1 cellular context compared by ENCODE assay signal in genomic region chr13:46052314-46053161, GRCh38.
A peak's percentile ranks its signal among the peaks of the same experiment; 100 is the strongest.
TF ChIP-seq lines count a peak whose summit lies in the region.

A gene with protein sequence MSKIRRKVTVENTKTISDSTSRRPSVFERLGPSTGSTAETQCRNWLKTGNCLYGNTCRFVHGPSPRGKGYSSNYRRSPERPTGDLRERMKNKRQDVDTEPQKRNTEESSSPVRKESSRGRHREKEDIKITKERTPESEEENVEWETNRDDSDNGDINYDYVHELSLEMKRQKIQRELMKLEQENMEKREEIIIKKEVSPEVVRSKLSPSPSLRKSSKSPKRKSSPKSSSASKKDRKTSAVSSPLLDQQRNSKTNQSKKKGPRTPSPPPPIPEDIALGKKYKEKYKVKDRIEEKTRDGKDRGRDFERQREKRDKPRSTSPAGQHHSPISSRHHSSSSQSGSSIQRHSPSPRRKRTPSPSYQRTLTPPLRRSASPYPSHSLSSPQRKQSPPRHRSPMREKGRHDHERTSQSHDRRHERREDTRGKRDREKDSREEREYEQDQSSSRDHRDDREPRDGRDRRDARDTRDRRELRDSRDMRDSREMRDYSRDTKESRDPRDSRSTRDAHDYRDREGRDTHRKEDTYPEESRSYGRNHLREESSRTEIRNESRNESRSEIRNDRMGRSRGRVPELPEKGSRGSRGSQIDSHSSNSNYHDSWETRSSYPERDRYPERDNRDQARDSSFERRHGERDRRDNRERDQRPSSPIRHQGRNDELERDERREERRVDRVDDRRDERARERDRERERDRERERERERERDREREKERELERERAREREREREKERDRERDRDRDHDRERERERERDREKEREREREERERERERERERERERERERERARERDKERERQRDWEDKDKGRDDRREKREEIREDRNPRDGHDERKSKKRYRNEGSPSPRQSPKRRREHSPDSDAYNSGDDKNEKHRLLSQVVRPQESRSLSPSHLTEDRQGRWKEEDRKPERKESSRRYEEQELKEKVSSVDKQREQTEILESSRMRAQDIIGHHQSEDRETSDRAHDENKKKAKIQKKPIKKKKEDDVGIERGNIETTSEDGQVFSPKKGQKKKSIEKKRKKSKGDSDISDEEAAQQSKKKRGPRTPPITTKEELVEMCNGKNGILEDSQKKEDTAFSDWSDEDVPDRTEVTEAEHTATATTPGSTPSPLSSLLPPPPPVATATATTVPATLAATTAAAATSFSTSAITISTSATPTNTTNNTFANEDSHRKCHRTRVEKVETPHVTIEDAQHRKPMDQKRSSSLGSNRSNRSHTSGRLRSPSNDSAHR (N-terminal part only) (minus strand): TSS chr13:46052746. CDS start chr13:46045507, 7,239 bp downstream.

TF ChIP-seq in GM12878, 131 proteins besides CTCF, POLR2A, EP300 and RAD21 (continued from another document):
- peak; percentile 65; the same call in 1 of the 2 replicates for TF ChIP-seq ATF3 (IDR thresholded peaks at IDR 0.05; ENCODE audit: borderline replicate concordance, extremely low read depth, low read depth, low read length)
- TF ChIP-seq, protein P1, sequence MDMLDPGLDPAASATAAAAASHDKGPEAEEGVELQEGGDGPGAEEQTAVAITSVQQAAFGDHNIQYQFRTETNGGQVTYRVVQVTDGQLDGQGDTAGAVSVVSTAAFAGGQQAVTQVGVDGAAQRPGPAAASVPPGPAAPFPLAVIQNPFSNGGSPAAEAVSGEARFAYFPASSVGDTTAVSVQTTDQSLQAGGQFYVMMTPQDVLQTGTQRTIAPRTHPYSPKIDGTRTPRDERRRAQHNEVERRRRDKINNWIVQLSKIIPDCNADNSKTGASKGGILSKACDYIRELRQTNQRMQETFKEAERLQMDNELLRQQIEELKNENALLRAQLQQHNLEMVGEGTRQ (IDR thresholded peaks at IDR 0.05; ENCODE audit: borderline replicate concordance, low read depth, low read length), result no peak
- TF ChIP-seq, protein P2, sequence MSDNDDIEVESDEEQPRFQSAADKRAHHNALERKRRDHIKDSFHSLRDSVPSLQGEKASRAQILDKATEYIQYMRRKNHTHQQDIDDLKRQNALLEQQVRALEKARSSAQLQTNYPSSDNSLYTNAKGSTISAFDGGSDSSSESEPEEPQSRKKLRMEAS (IDR thresholded peaks at IDR 0.05; ENCODE audit: low read depth, low read length), result peak; percentile 78
- no peak for TF ChIP-seq TCF7 (IDR thresholded peaks at IDR 0.05; ENCODE audit: borderline replicate concordance)
- no peak for TF ChIP-seq SMARCA5 (IDR thresholded peaks at IDR 0.05)
- peak; percentile 99 for TF ChIP-seq CREB1 (IDR thresholded peaks at IDR 0.05; ENCODE audit: low read depth)
- TF ChIP-seq RB1 (IDR thresholded peaks at IDR 0.05; ENCODE audit: borderline replicate concordance), result peak; percentile 39; the same call in 1 of the 2 replicates
- TF ChIP-seq POLR2AphosphoS2 (IDR thresholded peaks at IDR 0.05; ENCODE audit: low read depth, low read length), result peak; percentile 48; the same call in 1 of the 2 replicates
- peak; percentile 96 for TF ChIP-seq GABPA (IDR thresholded peaks at IDR 0.05; ENCODE audit: low read depth)
- peak; percentile 71 for TF ChIP-seq HCFC1 (IDR thresholded peaks at IDR 0.05; ENCODE audit: low read length)
- no peak for TF ChIP-seq SUZ12 (IDR thresholded peaks at IDR 0.05; ENCODE audit: unreplicated experiment)
- 0 out of 2 replicates have a peak, but pooled peaks have one; percentile 66 for TF ChIP-seq CHD1 (IDR thresholded peaks at IDR 0.05; ENCODE audit: low read depth, low read length)
- TF ChIP-seq IKZF2 (IDR thresholded peaks at IDR 0.05), result peak; percentile 62 to 66; a peak in 3 of 4 replicates
- TF ChIP-seq IRF4 (IDR thresholded peaks at IDR 0.05; ENCODE audit: low read depth, low read length), result 0 out of 2 replicates have a peak, but pooled peaks have one; percentile 9
- TF ChIP-seq PML (IDR thresholded peaks at IDR 0.05; ENCODE audit: low read length), result peak; percentile 84
- no peak; the same call in 1 of the 2 replicates for TF ChIP-seq MTA3 (IDR thresholded peaks at IDR 0.05; ENCODE audit: borderline replicate concordance, low read length)
- TF ChIP-seq SREBF2 (IDR thresholded peaks at IDR 0.05; ENCODE audit: low read length), result peak; percentile 52; the same call in 1 of the 2 replicates
- peak; percentile 82; the same call in 1 of the 2 replicates for TF ChIP-seq ASH2L (IDR thresholded peaks at IDR 0.05; ENCODE audit: borderline replicate concordance, low read depth)
- peak; percentile 45; the same call in 1 of the 2 replicates for TF ChIP-seq ATF7 (IDR thresholded peaks at IDR 0.05; ENCODE audit: low read depth)
- TF ChIP-seq SMAD5 (IDR thresholded peaks at IDR 0.05; ENCODE audit: low read depth), result peak; percentile 85
- TF ChIP-seq CBFB (IDR thresholded peaks at IDR 0.05; ENCODE audit: low read depth), result no peak; the same call in 1 of the 2 replicates
- TF ChIP-seq CREM (IDR thresholded peaks at IDR 0.05; ENCODE audit: low read depth), result peak; percentile 98
- peak; percentile 74 for TF ChIP-seq CHD2 (IDR thresholded peaks at IDR 0.05; ENCODE audit: borderline replicate concordance, low read depth, low read length)
- TF ChIP-seq KAT2A (conservative IDR thresholded peaks at IDR 0.05; ENCODE audit: control insufficient read depth, low read depth, low read length), result no peak
- TF ChIP-seq, protein P3, sequence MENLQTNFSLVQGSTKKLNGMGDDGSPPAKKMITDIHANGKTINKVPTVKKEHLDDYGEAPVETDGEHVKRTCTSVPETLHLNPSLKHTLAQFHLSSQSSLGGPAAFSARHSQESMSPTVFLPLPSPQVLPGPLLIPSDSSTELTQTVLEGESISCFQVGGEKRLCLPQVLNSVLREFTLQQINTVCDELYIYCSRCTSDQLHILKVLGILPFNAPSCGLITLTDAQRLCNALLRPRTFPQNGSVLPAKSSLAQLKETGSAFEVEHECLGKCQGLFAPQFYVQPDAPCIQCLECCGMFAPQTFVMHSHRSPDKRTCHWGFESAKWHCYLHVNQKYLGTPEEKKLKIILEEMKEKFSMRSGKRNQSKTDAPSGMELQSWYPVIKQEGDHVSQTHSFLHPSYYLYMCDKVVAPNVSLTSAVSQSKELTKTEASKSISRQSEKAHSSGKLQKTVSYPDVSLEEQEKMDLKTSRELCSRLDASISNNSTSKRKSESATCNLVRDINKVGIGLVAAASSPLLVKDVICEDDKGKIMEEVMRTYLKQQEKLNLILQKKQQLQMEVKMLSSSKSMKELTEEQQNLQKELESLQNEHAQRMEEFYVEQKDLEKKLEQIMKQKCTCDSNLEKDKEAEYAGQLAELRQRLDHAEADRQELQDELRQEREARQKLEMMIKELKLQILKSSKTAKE (IDR thresholded peaks at IDR 0.05; ENCODE audit: low read depth, poor library complexity, severe bottlenecking), result peak; percentile 39
- TF ChIP-seq REST (IDR thresholded peaks at IDR 0.05; ENCODE audit: low read depth, low read length), result no peak
- TF ChIP-seq MEF2A (IDR thresholded peaks at IDR 0.05; ENCODE audit: insufficient read depth, low read depth, low read length), result 0 out of 2 replicates have a peak, but pooled peaks have one; percentile 6
- TF ChIP-seq BCL11A (IDR thresholded peaks at IDR 0.05; ENCODE audit: low read depth, low read length), result no peak
- TF ChIP-seq NR2C1 (IDR thresholded peaks at IDR 0.05), result 0 out of 2 replicates have a peak, but pooled peaks have one; percentile 13
- peak; percentile 88; the same call in 1 of the 2 replicates for TF ChIP-seq CBX5 (IDR thresholded peaks at IDR 0.05; ENCODE audit: low read depth)
- 0 out of 2 replicates have a peak, but pooled peaks have one; percentile 58 for TF ChIP-seq WRNIP1 (IDR thresholded peaks at IDR 0.05; ENCODE audit: borderline replicate concordance, low read depth, low read length)
- no peak for TF ChIP-seq NR2C2 (IDR thresholded peaks at IDR 0.05; ENCODE audit: borderline replicate concordance, control insufficient read depth, insufficient read length, low read depth)
- TF ChIP-seq, protein P4, sequence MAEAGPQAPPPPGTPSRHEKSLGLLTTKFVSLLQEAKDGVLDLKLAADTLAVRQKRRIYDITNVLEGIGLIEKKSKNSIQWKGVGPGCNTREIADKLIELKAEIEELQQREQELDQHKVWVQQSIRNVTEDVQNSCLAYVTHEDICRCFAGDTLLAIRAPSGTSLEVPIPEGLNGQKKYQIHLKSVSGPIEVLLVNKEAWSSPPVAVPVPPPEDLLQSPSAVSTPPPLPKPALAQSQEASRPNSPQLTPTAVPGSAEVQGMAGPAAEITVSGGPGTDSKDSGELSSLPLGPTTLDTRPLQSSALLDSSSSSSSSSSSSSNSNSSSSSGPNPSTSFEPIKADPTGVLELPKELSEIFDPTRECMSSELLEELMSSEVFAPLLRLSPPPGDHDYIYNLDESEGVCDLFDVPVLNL (IDR thresholded peaks at IDR 0.05; ENCODE audit: low read depth, low read length), result 0 out of 2 replicates have a peak, but pooled peaks have one; percentile 15
- no peak for TF ChIP-seq RFX5 (IDR thresholded peaks at IDR 0.05; ENCODE audit: low read depth, low read length)
- peak; percentile 65; the same call in 1 of the 2 replicates for TF ChIP-seq SPI1 (IDR thresholded peaks at IDR 0.05; ENCODE audit: borderline replicate concordance, insufficient read depth, low read depth, low read length)
- 0 out of 2 replicates have a peak, but pooled peaks have one; percentile 16 for TF ChIP-seq ESRRA (IDR thresholded peaks at IDR 0.05; ENCODE audit: low read length)
